In the genomic region with DNA sequence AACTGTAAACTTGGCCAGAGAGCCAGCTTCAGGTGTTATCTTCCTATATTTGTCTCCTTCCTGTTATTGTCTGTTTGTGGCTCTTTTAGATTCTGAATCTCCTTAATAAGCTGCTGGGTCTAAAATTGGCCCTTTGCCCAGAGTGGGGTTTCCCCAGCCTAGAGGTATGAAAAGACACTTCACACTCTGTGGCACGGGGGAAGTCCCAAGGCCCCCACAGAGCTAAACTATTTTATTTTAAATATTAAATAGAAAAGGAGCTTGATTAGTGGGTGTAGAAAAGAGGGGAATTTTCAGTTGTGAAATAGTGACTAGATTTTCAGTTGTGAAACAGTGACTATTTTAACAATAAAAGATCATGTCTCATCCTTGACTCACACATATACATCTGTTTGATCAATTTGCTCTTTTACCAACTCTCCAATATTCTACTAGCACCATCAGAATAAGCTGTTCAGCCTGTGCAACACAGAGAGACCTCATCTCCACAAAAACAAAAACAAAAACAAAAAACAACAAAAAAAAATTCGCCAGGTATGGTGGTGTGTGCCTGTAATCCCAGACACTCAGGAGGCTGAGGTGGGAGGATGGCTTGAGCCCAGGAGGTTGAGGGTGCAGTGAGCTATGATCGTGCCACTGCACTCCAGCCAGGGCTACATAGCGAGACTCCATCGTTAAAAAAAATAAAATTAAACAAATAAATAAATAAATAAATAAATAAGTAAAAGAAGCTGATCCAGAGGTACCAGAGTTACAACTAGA, we compare ENCODE assay signal across 8 cellular contexts. TPM values are rescaled to one million over a fixed set of nuclear protein-coding genes. Genes with fewer than 3 reads are reported as not detected.
DNase-seq lines count a peak whose midpoint lies in the region; ATAC-seq and TF ChIP-seq lines count a peak whose summit lies in the region.

No MANE protein-coding gene starts in this region.

- H3K4me2 ChIP-seq in BLaER1 treated with 17β-estradiol and CSF1 and Interleukin-3, amounts not matched to agents 10 nM and 100 nM = peak overlapping the region; percentile 32 to 80 (median 64); a peak in 21 of 22 replicates
- no peak overlapping the region for H3K4me2 ChIP-seq in IMR-90 (ENCODE audit: low read depth, low read length)

- no peak overlapping the region for H2BK120ac ChIP-seq in IMR-90 (ENCODE audit: low read depth, low read length)

- H4K91ac ChIP-seq in IMR-90 (ENCODE audit: insufficient read depth, low read depth, low read length) = no peak overlapping the region

- no peak overlapping the region for H2BK20ac ChIP-seq in IMR-90 (ENCODE audit: low read depth, low read length)

- H3K4me3 Mint-ChIP-seq in naive thymus-derived CD4-positive, alpha-beta T cell = peak overlapping the region; percentile 0 to 71 (median 52)

- peaks cover 0 to 5% (median 3%) of the 10 kb centered on the region in 5 donors for H3K36me3 Mint-ChIP-seq in naive thymus-derived CD4-positive, alpha-beta T cell

- intact Hi-C loops in IMR-90 (cut with micrococcal nuclease) = no loop called here
- intact Hi-C loops in naive thymus-derived CD4-positive, alpha-beta T cell (cut with micrococcal nuclease) = loop anchor here (1.0 to 2.0 kb wide), 5 partner anchors 25 to 142 kb away; partner anchors contain the start of genes ADO (in 1 of the 2) and EGR2 (in 1 of the 2)

- peaks cover 13 to 41% (median 26%) of the 10 kb centered on the region in 10 experiments for H3K4me1 ChIP-seq in BLaER1 treated with 17β-estradiol and CSF1 and Interleukin-3, amounts not matched to agents 10 nM and 100 nM
- no peaks in the 10 kb centered on the region for H3K4me1 ChIP-seq in IMR-90 (ENCODE audit: control insufficient read depth, insufficient read depth, low read length)
- peaks cover 13 to 15% of the 10 kb centered on the region in 2 donors for H3K4me1 ChIP-seq in naive thymus-derived CD4-positive, alpha-beta T cell (ENCODE audit: control insufficient read depth in 2 of 2, insufficient read depth in 2 of 2, low read length in 2 of 2)

- TF ChIP-seq POLR2A in IMR-90 (IDR thresholded peaks at IDR 0.05; ENCODE audit: low read depth, low read length) = no peak

- in situ Hi-C loops in IMR-90 (cut with MboI; ENCODE audit: low sequenced_read_pairs) = no loop called here

- H3K27ac ChIP-seq in BLaER1 treated with 17β-estradiol and CSF1 and Interleukin-3, amounts not matched to agents 10 nM and 100 nM = peak overlapping the region in 8 of 11 experiments; percentile 1 to 74 (median 43); a peak in 14 of 22 replicates
- H3K27ac ChIP-seq in IMR-90 (ENCODE audit: insufficient read depth, low read length) = no peak overlapping the region
- no peak overlapping the region for H3K27ac ChIP-seq in naive thymus-derived CD4-positive, alpha-beta T cell (ENCODE audit: low read depth, low read length)

- BruUV-seq in IMR-90 (replicated peaks; lab: Mats Ljungman, UMichigan) = no TSS peak

- H2BK15ac ChIP-seq in IMR-90 (ENCODE audit: low read depth, low read length) = no peak overlapping the region

- H2AFZ ChIP-seq in IMR-90 (replicated peaks; ENCODE audit: low read length, poor library complexity) = no peak overlapping the region

- TF ChIP-seq CTCF in GM20000 (IDR thresholded peaks at IDR 0.05; ENCODE audit: extremely low read depth, missing control alignments) (no peak), IMR-90 (conservative IDR thresholded peaks at IDR 0.05; ENCODE audit: low read depth, low read length) (no peak)

- POLR2A ChIA-PET in IMR-90 (lab: Charles Lee; ENCODE audit: unreplicated experiment) = no interaction called here
- POLR2A ChIA-PET in naive thymus-derived CD4-positive, alpha-beta T cell (lab: Charles Lee) = interaction anchor here (0.6 to 1.9 kb wide), 5 partner anchors 27 to 142 kb away, joined by 3 to 9 read pairs (median 5); no protein-coding TSS in a partner anchor

- H3K4me1 Mint-ChIP-seq in naive thymus-derived CD4-positive, alpha-beta T cell = peaks cover 10 to 22% (median 17%) of the 10 kb centered on the region in 7 donors

- peak overlapping the region in 2 of 11 experiments; percentile 12 to 16; a peak in 2 of 22 replicates for H3K9ac ChIP-seq in BLaER1 treated with 17β-estradiol and CSF1 and Interleukin-3, amounts not matched to agents 10 nM and 100 nM
- H3K9ac ChIP-seq in IMR-90 (ENCODE audit: low read depth, low read length) = no peak overlapping the region

- H3K27me3 ChIP-seq in BLaER1 treated with 17β-estradiol and CSF1 and Interleukin-3, amounts not matched to agents 10 nM and 100 nM = no peaks in the 10 kb centered on the region
- H3K27me3 ChIP-seq in IMR-90 (ENCODE audit: control insufficient read depth, insufficient read depth, low read length) = peaks cover 9% of the 10 kb centered on the region
- H3K27me3 ChIP-seq in naive thymus-derived CD4-positive, alpha-beta T cell (ENCODE audit: control insufficient read depth in 2 of 2, insufficient read depth in 2 of 2, low read length in 2 of 2) = no peaks in the 10 kb centered on the region

- H3K18ac ChIP-seq in IMR-90 (ENCODE audit: low read depth, low read length) = no peak overlapping the region

- H4K20me1 ChIP-seq in BLaER1 treated with 17β-estradiol and CSF1 and Interleukin-3, amounts not matched to agents 10 nM and 100 nM = no peaks in the 10 kb centered on the region
- H4K20me1 ChIP-seq in IMR-90 (ENCODE audit: insufficient read depth, low read length) = no peaks in the 10 kb centered on the region

- no peaks in the 10 kb centered on the region for H3K9me1 ChIP-seq in IMR-90 (ENCODE audit: insufficient read depth, low read length)

- H2AK5ac ChIP-seq in IMR-90 (ENCODE audit: low read depth, low read length) = no peak overlapping the region

- no peaks in the 10 kb centered on the region for H3K36me3 ChIP-seq in BLaER1 treated with 17β-estradiol and CSF1 and Interleukin-3, amounts not matched to agents 10 nM and 100 nM
- H3K36me3 ChIP-seq in IMR-90 (ENCODE audit: control insufficient read depth, insufficient read depth, low read length) = no peaks in the 10 kb centered on the region
- H3K36me3 ChIP-seq in naive thymus-derived CD4-positive, alpha-beta T cell (ENCODE audit: control insufficient read depth in 2 of 3, insufficient read depth in 3 of 3, low read length in 3 of 3) = no peaks in the 10 kb centered on the region

- TF ChIP-seq RAD21 in IMR-90 (IDR thresholded peaks at IDR 0.05; ENCODE audit: low read length) = no peak

- no peak overlapping the region for H2BK5ac ChIP-seq in IMR-90 (ENCODE audit: low read depth, low read length, poor library complexity, severe bottlenecking)

- H3K9me3 Mint-ChIP-seq in naive thymus-derived CD4-positive, alpha-beta T cell = peaks cover 0 to 15% (median 3%) of the 10 kb centered on the region in 11 donors

- peaks cover 0 to 38% (median 0%) of the 10 kb centered on the region in 5 donors for H3K27me3 Mint-ChIP-seq in naive thymus-derived CD4-positive, alpha-beta T cell

- no peak overlapping the region for H3K4me3 ChIP-seq in BLaER1 treated with 17β-estradiol and CSF1 and Interleukin-3, amounts not matched to agents 10 nM and 100 nM
- H3K4me3 ChIP-seq in IMR-90 (ENCODE audit: insufficient read depth, low read depth, low read length) = no peak overlapping the region
- H3K4me3 ChIP-seq in naive thymus-derived CD4-positive, alpha-beta T cell (ENCODE audit: low read length) = no peak overlapping the region

- H3K27ac Mint-ChIP-seq in naive thymus-derived CD4-positive, alpha-beta T cell = peak overlapping the region in 6 of 9 donors; percentile 0 to 79 (median 8)

- peak; percentile 72 for DNase-seq in GM20000 (ENCODE audit: low spot score)
- DNase-seq in IMR-90 = peak; percentile 4
- peak; percentile 87 for DNase-seq in activated T-cell treated with anti-CD3 and anti-CD28 coated beads for 24 hours (ENCODE audit: low read depth)
- peak; percentile 35 to 88 (median 75) for DNase-seq in naive thymus-derived CD4-positive, alpha-beta T cell
- no peak for DNase-seq in DMS 273 treated with DMSO at 0.1 percent for 48 hours (lab: John Stamatoyannopoulos, UW)
- DNase-seq in NOMO-1 (lab: John Stamatoyannopoulos, UW; ENCODE audit: unreplicated experiment in 2 of 2) = no peak
- DNase-seq in NCI-H146 treated with DMSO at 0.1 percent for 48 hours (lab: John Stamatoyannopoulos, UW; ENCODE audit: unreplicated experiment) = no peak

- no CpG with 5 or more reads among the region's 5 CpGs for WGBS in IMR-90 (ENCODE audit: extremely low coverage in 2 of 2, insufficient read length in 1 of 2), 2 experiments

- CTCF ChIA-PET in IMR-90 (lab: Yijun Ruan, JAX) = no interaction called here
- CTCF ChIA-PET in naive thymus-derived CD4-positive, alpha-beta T cell (lab: Charles Lee) = interaction anchor here (0.6 to 1.7 kb wide), 5 partner anchors 21 to 142 kb away, joined by 3 to 7 read pairs (median 3); no protein-coding TSS in a partner anchor

- dilution Hi-C loops in IMR-90 (cut with HindIII; ENCODE audit: low sequenced_read_pairs, unreplicated experiment) = no loop called here

- no peak overlapping the region for H3K56ac ChIP-seq in IMR-90 (ENCODE audit: extremely low read depth, insufficient read depth, low read length)

- H4K8ac ChIP-seq in IMR-90 (ENCODE audit: low read depth in 2 of 2, low read length in 2 of 2) = no peak overlapping the region

- H4K5ac ChIP-seq in IMR-90 (ENCODE audit: low read depth, low read length) = no peak overlapping the region

- no peaks in the 10 kb centered on the region for H3K79me1 ChIP-seq in IMR-90 (ENCODE audit: low read depth in 1 of 2, low read length in 2 of 2)

- H2AK9ac ChIP-seq in IMR-90 (replicated peaks; ENCODE audit: low read depth, low read length, poor library complexity) = no peak overlapping the region

- H3K23ac ChIP-seq in IMR-90 (ENCODE audit: low read depth, low read length) = no peak overlapping the region

- H3K14ac ChIP-seq in IMR-90 (replicated peaks; ENCODE audit: low read depth, low read length) = no peak overlapping the region

- ATAC-seq in IMR-90 (ENCODE audit: low read depth) = no peak
- peak; percentile 97 for ATAC-seq in naive thymus-derived CD4-positive, alpha-beta T cell

- H3K4ac ChIP-seq in IMR-90 (ENCODE audit: low read depth, low read length) = no peak overlapping the region

- peaks cover 6 to 28% (median 20%) of the 10 kb centered on the region in 11 experiments; a peak in 21 of 22 replicates for H3K9me3 ChIP-seq in BLaER1 treated with 17β-estradiol and CSF1 and Interleukin-3, amounts not matched to agents 10 nM and 100 nM (replicated peaks in 1 of 11)
- no peaks in the 10 kb centered on the region for H3K9me3 ChIP-seq in IMR-90 (ENCODE audit: control insufficient read depth, insufficient read depth, low read length)
- H3K9me3 ChIP-seq in naive thymus-derived CD4-positive, alpha-beta T cell (ENCODE audit: control insufficient read depth in 2 of 3, low read length in 3 of 3) = no peaks in the 10 kb centered on the region

RNA-seq across cellular contexts. Expression of gene ADO, which starts 24.9 kb away (rescaled TPM):
- total RNA-seq in IMR-90 (2012; rRNA removed) = 8.1 and 11.4 TPM in 2 replicates
- 7.7 and 8.0 TPM in 2 replicates for polyA plus RNA-seq in IMR-90 (2012; rRNA removed)
- polyA plus RNA-seq in IMR-90 (2012; cell fraction: cytosol; rRNA removed) = 3.7 and 7.4 TPM in 2 replicates
- polyA plus RNA-seq in IMR-90 (2012; cell fraction: nucleus; rRNA removed; ENCODE audit: low replicate concordance) = 2.4 and 3.5 TPM in 2 replicates
- total RNA-seq in naive thymus-derived CD4-positive, alpha-beta T cell = 10 to 100 TPM in 4 of 5 experiments, 1 to 10 TPM in 1; 9.8 to 21.3 (median 15.6) TPM
- 1 to 10 TPM; 2.0 to 2.3 TPM for polyA plus RNA-seq in naive thymus-derived CD4-positive, alpha-beta T cell

RNA-seq across cellular contexts. Expression of gene EGR2, which starts 36.5 kb away (rescaled TPM):
- total RNA-seq in IMR-90 (2012; rRNA removed) = 0.36 and 0.56 TPM in 2 replicates
- 1.2 TPM in 2 replicates for polyA plus RNA-seq in IMR-90 (2012; rRNA removed)
- polyA plus RNA-seq in IMR-90 (2012; cell fraction: cytosol; rRNA removed) = 0.47 and 1.5 TPM in 2 replicates
- 4.2 and 4.6 TPM in 2 replicates for polyA plus RNA-seq in IMR-90 (2012; cell fraction: nucleus; rRNA removed; ENCODE audit: low replicate concordance)
- total RNA-seq in naive thymus-derived CD4-positive, alpha-beta T cell = 10 to 100 TPM in 2 of 5 experiments, 1 to 10 TPM in 1, under 1 TPM in 2; 0.46 to 14.2 (median 2.7) TPM
- polyA plus RNA-seq in naive thymus-derived CD4-positive, alpha-beta T cell = under 1 TPM in 1 of 2 donors, not detected in 1; 0.15 TPM

Comparison
In these comparisons a context has a peak if more than half of its experiments do, and no peak if none do; other contexts are left out.
1. H3K27ac ChIP-seq: peak in BLaER1 treated with 17β-estradiol and CSF1 and Interleukin-3, amounts not matched to agents 10 nM and 100 nM (8 of 11); none in IMR-90 (single experiment) and naive thymus-derived CD4-positive, alpha-beta T cell (single experiment).
2. DNase-seq: peak in GM20000 (single experiment), IMR-90 (single experiment), activated T-cell treated with anti-CD3 and anti-CD28 coated beads for 24 hours (single experiment) and naive thymus-derived CD4-positive, alpha-beta T cell (9 of 9); none in DMS 273 treated with DMSO at 0.1 percent for 48 hours (single experiment), NOMO-1 (0 of 2) and NCI-H146 treated with DMSO at 0.1 percent for 48 hours (single experiment).